In genomic region chr18:67282796-67283195, GRCh38 we compare ENCODE assay signal across 29 cellular contexts.
DNase-seq lines count a peak whose midpoint lies in the region; ATAC-seq and TF ChIP-seq lines count a peak whose summit lies in the region.
"Had no signal": no experiment of that assay in that cellular context is flagged by ENCODE, and none has a peak within 500 bp of the region (broad histone marks: within the 10 kb centered on the region; RNA-seq: fewer than 3 reads in every experiment).

No MANE protein-coding gene starts in this region.

- TF ChIP-seq CTCF in BJ (IDR thresholded peaks at IDR 0.05; ENCODE audit: insufficient read depth, low read depth, low read length), result no peak
- TF ChIP-seq CTCF in IMR-90 (conservative IDR thresholded peaks at IDR 0.05; ENCODE audit: low read depth, low read length), result no peak
- no peak for TF ChIP-seq CTCF in osteoblast (IDR thresholded peaks at IDR 0.05; ENCODE audit: extremely low read depth, low read depth, low read length)
- no peak for TF ChIP-seq CTCF in type B pancreatic cell (conservative IDR thresholded peaks at IDR 0.05)

- no peak overlapping the region for H3K27ac ChIP-seq in IMR-90 (ENCODE audit: insufficient read depth, low read length)
- H3K27ac ChIP-seq in osteoblast (ENCODE audit: low read depth, low read length), result peak overlapping the region; percentile 14
- H3K27ac ChIP-seq: colonic mucosa, HL-60, SJCRH30, skin epidermis, thoracic aorta had no signal

- H3K9me3 ChIP-seq in IMR-90 (ENCODE audit: control insufficient read depth, insufficient read depth, low read length), result no peaks in the 10 kb centered on the region
- H3K9me3 ChIP-seq in osteoblast (ENCODE audit: low read depth, low read length), result no peaks in the 10 kb centered on the region
- H3K9me3 ChIP-seq: colonic mucosa, mucosa of descending colon, SJCRH30, thoracic aorta had no signal

- no peak overlapping the region for H2BK5ac ChIP-seq in IMR-90 (ENCODE audit: low read depth, low read length, poor library complexity, severe bottlenecking)

- no peak overlapping the region for H3K14ac ChIP-seq in IMR-90 (replicated peaks; ENCODE audit: low read depth, low read length)

- no peak overlapping the region for H4K8ac ChIP-seq in IMR-90 (ENCODE audit: low read depth in 2 of 2, low read length in 2 of 2)

- no peak overlapping the region for H2BK15ac ChIP-seq in IMR-90 (ENCODE audit: low read depth, low read length)

- ATAC-seq in IMR-90 (ENCODE audit: low read depth) (peak; percentile 44), GM18868 (IDR thresholded peaks at IDR 0.05; ENCODE audit: unreplicated experiment) (no peak), GM18873 (IDR thresholded peaks at IDR 0.05; ENCODE audit: low FRiP score, unreplicated experiment) (no peak)
- ATAC-seq: activated T-helper 17 cell treated with anti-CD3 and anti-CD28 coated beads, Interleukin-2, amount 50 U/mL, for 72 hours; CD8-positive, alpha-beta T cell; HepG2; left ventricle myocardium superior; mucosa of descending colon; Panc1; stimulated activated memory B cell treated with anti-CD40 and anti-IgM and Interleukin-4, amounts not matched to agents 10 μg/mL and 1 μg/mL and 100 μg/mL, for 72 hours had no signal

- no peaks in the 10 kb centered on the region for H3K79me1 ChIP-seq in IMR-90 (ENCODE audit: low read depth in 1 of 2, low read length in 2 of 2)

- H3K4me3 ChIP-seq in BJ (ENCODE audit: low read depth, low read length), result no peak overlapping the region
- no peak overlapping the region for H3K4me3 ChIP-seq in IMR-90 (ENCODE audit: insufficient read depth, low read depth, low read length)
- no peak overlapping the region for H3K4me3 ChIP-seq in osteoblast (ENCODE audit: insufficient read depth, low read length)
- H3K4me3 ChIP-seq: colonic mucosa, mucosa of descending colon, SJCRH30, skin epidermis, thoracic aorta had no signal

- peaks cover 12% of the 10 kb centered on the region for H3K27me3 Mint-ChIP-seq in type B pancreatic cell
- H3K27me3 Mint-ChIP-seq: activated naive CD8-positive, alpha-beta T cell; stimulated activated memory B cell treated with anti-CD40 and anti-IgM and Interleukin-4, amounts not matched to agents 10 μg/mL and 1 μg/mL and 100 μg/mL, for 72 hours had no signal

- no peak overlapping the region for H3K4me3 Mint-ChIP-seq in type B pancreatic cell
- H3K4me3 Mint-ChIP-seq: activated naive CD8-positive, alpha-beta T cell; activated T-helper 17 cell treated with anti-CD3 and anti-CD28 coated beads, Interleukin-2, amount 50 U/mL, for 72 hours; brain; CD8-positive, alpha-beta T cell; stimulated activated memory B cell treated with anti-CD40 and anti-IgM and Interleukin-4, amounts not matched to agents 10 μg/mL and 1 μg/mL and 100 μg/mL, for 72 hours; T-helper 1 cell treated with Interleukin-12 subunit alpha and Interleukin-12 subunit beta and Interleukin-4 antibody, amounts not matched to agents 30 μg/mL and 1 μg/mL, for 36 hours had no signal

- no peak overlapping the region for H3K56ac ChIP-seq in IMR-90 (ENCODE audit: extremely low read depth, insufficient read depth, low read length)

- H3K4me2 ChIP-seq in IMR-90 (ENCODE audit: low read depth, low read length), result peak overlapping the region; percentile 27; the same call in 1 of the 2 replicates
- peak overlapping the region; percentile 37 for H3K4me2 ChIP-seq in osteoblast (ENCODE audit: insufficient read depth, low read length)

- TF ChIP-seq POLR2A in IMR-90 (IDR thresholded peaks at IDR 0.05; ENCODE audit: low read depth, low read length), result no peak

- H2BK120ac ChIP-seq in IMR-90 (ENCODE audit: low read depth, low read length), result no peak overlapping the region

- no TSS peak for BruUV-seq in IMR-90 (replicated peaks; lab: Mats Ljungman, UMichigan)

- no peaks in the 10 kb centered on the region for H3K9me3 Mint-ChIP-seq in type B pancreatic cell
- H3K9me3 Mint-ChIP-seq: activated T-helper 17 cell treated with anti-CD3 and anti-CD28 coated beads, Interleukin-2, amount 50 U/mL, for 72 hours; brain; CD8-positive, alpha-beta T cell; stimulated activated memory B cell treated with anti-CD40 and anti-IgM and Interleukin-4, amounts not matched to agents 10 μg/mL and 1 μg/mL and 100 μg/mL, for 72 hours; T-helper 1 cell treated with Interleukin-12 subunit alpha and Interleukin-12 subunit beta and Interleukin-4 antibody, amounts not matched to agents 30 μg/mL and 1 μg/mL, for 36 hours had no signal

- H4K20me1 ChIP-seq in IMR-90 (ENCODE audit: insufficient read depth, low read length) (no peaks in the 10 kb centered on the region), osteoblast (ENCODE audit: insufficient read depth, low read length) (no peaks in the 10 kb centered on the region)

- no peak overlapping the region; the same call in 1 of the 2 replicates for H4K5ac ChIP-seq in IMR-90 (ENCODE audit: low read depth, low read length)

- H3K27me3 ChIP-seq in BJ (ENCODE audit: control insufficient read depth, insufficient read depth, low read length) (no peaks in the 10 kb centered on the region), IMR-90 (ENCODE audit: control insufficient read depth, insufficient read depth, low read length) (no peaks in the 10 kb centered on the region), osteoblast (ENCODE audit: insufficient read depth, low read length) (no peaks in the 10 kb centered on the region)
- H3K27me3 ChIP-seq: colonic mucosa, SJCRH30 had no signal

- H3K4me1 ChIP-seq in IMR-90 (ENCODE audit: control insufficient read depth, insufficient read depth, low read length) (peaks cover 3% of the 10 kb centered on the region), osteoblast (ENCODE audit: insufficient read depth, low read length) (peaks cover 6% of the 10 kb centered on the region)
- H3K4me1 ChIP-seq: colonic mucosa, SJCRH30 had no signal

- no peak overlapping the region for H2AK5ac ChIP-seq in IMR-90 (ENCODE audit: low read depth, low read length)

- peak overlapping the region; percentile 52 for H3K18ac ChIP-seq in IMR-90 (ENCODE audit: low read depth, low read length)

- H3K27ac Mint-ChIP-seq in type B pancreatic cell, result no peak overlapping the region
- H3K27ac Mint-ChIP-seq: activated naive CD8-positive, alpha-beta T cell; activated T-helper 17 cell treated with anti-CD3 and anti-CD28 coated beads, Interleukin-2, amount 50 U/mL, for 72 hours; brain; CD8-positive, alpha-beta T cell; progenitor cell of endocrine pancreas; stimulated activated memory B cell treated with anti-CD40 and anti-IgM and Interleukin-4, amounts not matched to agents 10 μg/mL and 1 μg/mL and 100 μg/mL, for 72 hours; T-helper 1 cell treated with Interleukin-12 subunit alpha and Interleukin-12 subunit beta and Interleukin-4 antibody, amounts not matched to agents 30 μg/mL and 1 μg/mL, for 36 hours had no signal

- H3K36me3 ChIP-seq in BJ (ENCODE audit: control insufficient read depth, insufficient read depth, low read length) (no peaks in the 10 kb centered on the region), IMR-90 (ENCODE audit: control insufficient read depth, insufficient read depth, low read length) (no peaks in the 10 kb centered on the region), osteoblast (ENCODE audit: insufficient read depth, low read length) (no peaks in the 10 kb centered on the region)
- H3K36me3 ChIP-seq: colonic mucosa, SJCRH30, thoracic aorta had no signal

- H3K36me3 Mint-ChIP-seq in type B pancreatic cell, result no peaks in the 10 kb centered on the region
- H3K36me3 Mint-ChIP-seq: brain; CD8-positive, alpha-beta T cell; stimulated activated memory B cell treated with anti-CD40 and anti-IgM and Interleukin-4, amounts not matched to agents 10 μg/mL and 1 μg/mL and 100 μg/mL, for 72 hours had no signal

- H4K91ac ChIP-seq in IMR-90 (ENCODE audit: insufficient read depth, low read depth, low read length), result no peak overlapping the region

- CTCF ChIA-PET in BJ (lab: Yijun Ruan, JAX) (no interaction called here), IMR-90 (lab: Yijun Ruan, JAX) (no interaction called here)

- intact Hi-C loops in IMR-90 (cut with micrococcal nuclease), result no loop called here

- no peak for TF ChIP-seq RAD21 in IMR-90 (IDR thresholded peaks at IDR 0.05; ENCODE audit: low read length)

- no peak overlapping the region for H3K4ac ChIP-seq in IMR-90 (ENCODE audit: low read depth, low read length)

- H3K9me1 ChIP-seq in IMR-90 (ENCODE audit: insufficient read depth, low read length), result no peaks in the 10 kb centered on the region

- no peaks in the 10 kb centered on the region for H3K79me2 ChIP-seq in osteoblast (ENCODE audit: insufficient read depth, low read length)

- POLR2A ChIA-PET in BJ (lab: Charles Lee), result no interaction called here
- POLR2A ChIA-PET in IMR-90 (lab: Charles Lee; ENCODE audit: unreplicated experiment), result interaction anchor here (0.6 kb wide), 1 partner anchor 1786 kb away, joined by 4 read pairs; no protein-coding TSS in a partner anchor

- dilution Hi-C loops in IMR-90 (cut with HindIII; ENCODE audit: low sequenced_read_pairs, unreplicated experiment), result no loop called here

- in situ Hi-C loops in IMR-90 (cut with MboI; ENCODE audit: low sequenced_read_pairs), result no loop called here

- peaks cover 5% of the 10 kb centered on the region for H3K4me1 Mint-ChIP-seq in type B pancreatic cell (ENCODE audit: unreplicated experiment)
- H3K4me1 Mint-ChIP-seq: activated T-helper 17 cell treated with anti-CD3 and anti-CD28 coated beads, Interleukin-2, amount 50 U/mL, for 72 hours; stimulated activated memory B cell treated with anti-CD40 and anti-IgM and Interleukin-4, amounts not matched to agents 10 μg/mL and 1 μg/mL and 100 μg/mL, for 72 hours had no signal

- H3K9ac ChIP-seq in IMR-90 (ENCODE audit: low read depth, low read length), result no peak overlapping the region

- H2BK20ac ChIP-seq in IMR-90 (ENCODE audit: low read depth, low read length), result no peak overlapping the region

- no peak overlapping the region for H3K23ac ChIP-seq in IMR-90 (ENCODE audit: low read depth, low read length)

- peak overlapping the region; percentile 9 for H2AFZ ChIP-seq in IMR-90 (replicated peaks; ENCODE audit: low read length, poor library complexity)
- peak overlapping the region; percentile 45 for H2AFZ ChIP-seq in osteoblast (ENCODE audit: low read length)

- no peak overlapping the region for H2AK9ac ChIP-seq in IMR-90 (replicated peaks; ENCODE audit: low read depth, low read length, poor library complexity)

- DNase-seq in BJ (ENCODE audit: low read depth), result peak; percentile 36
- DNase-seq in IMR-90, result peak; percentile 11
- peak; percentile 17 for DNase-seq in epidermal melanocyte (ENCODE audit: insufficient read length, low spot score)
- DNase-seq in osteoblast (ENCODE audit: insufficient read length, low spot score, missing footprints), result peak; percentile 32
- no peak for DNase-seq in globus pallidus (ENCODE audit: low spot score)
- no peak for DNase-seq in type B pancreatic cell (ENCODE audit: extremely low spot score, unreplicated experiment)
- DNase-seq: activated CD4-positive, alpha-beta T cell treated with anti-CD3 and anti-CD28 coated beads for 4 hours; CD8-positive, alpha-beta T cell; colonic mucosa; left ventricle myocardium superior; mucosa of descending colon; NCI-H1105 treated with DMSO at 0.1 percent for 48 hours; NCI-H2081 treated with DMSO at 0.1 percent for 48 hours; NK-92 treated with Interleukin-12 subunit alpha and Interleukin-12 subunit beta, amount 100 ng/mL, for 24 hours; SJCRH30; stimulated activated CD4-positive, alpha-beta T cell treated with anti-CD3 and anti-CD28 coated beads, Interleukin-2, amount 100 ng/mL, for 24 hours had no signal

Comparison
In these comparisons a context has a peak if more than half of its experiments do, and no peak if none do; other contexts are left out.
1. DNase-seq: peak in BJ (single experiment), IMR-90 (single experiment), epidermal melanocyte (single experiment) and osteoblast (single experiment); none in globus pallidus (single experiment) and type B pancreatic cell (single experiment).